In genomic region chr1:12184008-12184681, GRCh38 we compare ENCODE assay signal across 9 cellular contexts. TPM values are rescaled to one million over a fixed set of nuclear protein-coding genes. Genes with fewer than 3 reads are reported as not detected.
A peak's percentile ranks its signal among the peaks of the same experiment; 100 is the strongest.
DNase-seq lines count a peak whose midpoint lies in the region; ATAC-seq and TF ChIP-seq lines count a peak whose summit lies in the region.
"Had no signal": no experiment of that assay in that cellular context is flagged by ENCODE, and none has a peak within 500 bp of the region (broad histone marks: within the 10 kb centered on the region; RNA-seq: fewer than 3 reads in every experiment).

No MANE protein-coding gene starts in this region.

- peak in 1 of 2 experiments; percentile 10 for TF ChIP-seq CTCF in brain (conservative IDR thresholded peaks at IDR 0.05)

- ATAC-seq in activated naive CD4-positive, alpha-beta T cell treated with anti-CD3 and anti-CD28 coated beads, Interleukin-2, amount 50 U/mL, for 72 hours: no peak
- no peak for ATAC-seq in HG02840 (IDR thresholded peaks at IDR 0.05; ENCODE audit: low FRiP score, unreplicated experiment)

- H3K36me3 Mint-ChIP-seq in activated naive CD4-positive, alpha-beta T cell treated with anti-CD3 and anti-CD28 coated beads, Interleukin-2, amount 50 U/mL, for 72 hours: peaks cover 0 to 12% of the 10 kb centered on the region in 2 donors
- no peaks in the 10 kb centered on the region for H3K36me3 Mint-ChIP-seq in brain
- H3K36me3 Mint-ChIP-seq: activated naive CD8-positive, alpha-beta T cell had no signal

- peak overlapping the region; percentile 66 to 88 for H3K27ac Mint-ChIP-seq in activated naive CD4-positive, alpha-beta T cell treated with anti-CD3 and anti-CD28 coated beads, Interleukin-2, amount 50 U/mL, for 72 hours
- peak overlapping the region in 3 of 5 experiments; percentile 30 to 98 (median 44) for H3K27ac Mint-ChIP-seq in brain
- H3K27ac Mint-ChIP-seq: activated naive CD8-positive, alpha-beta T cell had no signal

- no peaks in the 10 kb centered on the region for H3K9me3 Mint-ChIP-seq in activated naive CD4-positive, alpha-beta T cell treated with anti-CD3 and anti-CD28 coated beads, Interleukin-2, amount 50 U/mL, for 72 hours
- H3K9me3 Mint-ChIP-seq in brain: peaks cover 0 to 8% (median 0%) of the 10 kb centered on the region in 5 experiments

- H3K27me3 Mint-ChIP-seq in brain: peaks cover 11% of the 10 kb centered on the region
- H3K27me3 Mint-ChIP-seq: activated naive CD8-positive, alpha-beta T cell had no signal

- peaks cover 35% of the 10 kb centered on the region for H3K4me1 Mint-ChIP-seq in brain

- peak overlapping the region in 2 of 5 experiments; percentile 15 to 45 for H3K4me3 Mint-ChIP-seq in brain
- H3K4me3 Mint-ChIP-seq: activated naive CD8-positive, alpha-beta T cell had no signal

- DNase-seq in activated naive CD4-positive, alpha-beta T cell treated with anti-CD3 and anti-CD28 coated beads, Interleukin-2, amount 50 U/mL, for 72 hours (ENCODE audit: low spot score in 2 of 2): no peak
- no peak for DNase-seq in activated naive CD4-positive, alpha-beta T cell treated with anti-CD3 and anti-CD28 coated beads, Interleukin-2, amount 50 U/mL, for 16 hours
- DNase-seq in kidney tubule cell (ENCODE audit: low spot score) (peak; percentile 63), smooth muscle cell of the brain vasculature (ENCODE audit: low read depth, low spot score) (peak; percentile 90), NCI-H524 treated with DMSO at 0.1 percent for 48 hours (lab: John Stamatoyannopoulos, UW) (no peak), NCI-H524 (lab: John Stamatoyannopoulos, UW) (no peak)

RNA-seq across cellular contexts. Expression of gene TNFRSF1B, which starts 17.4 kb away (rescaled TPM):
- 100 to 1,000 TPM in 1 of 2 donors, 10 to 100 TPM in 1; 98.1 to 143 TPM for total RNA-seq in activated naive CD4-positive, alpha-beta T cell treated with anti-CD3 and anti-CD28 coated beads, Interleukin-2, amount 50 U/mL, for 72 hours
- polyA plus RNA-seq in brain (ENCODE audit: insufficient read depth, low read depth, low replicate concordance): 8.3 TPM

RNA-seq across cellular contexts. Expression of gene VPS13D, which starts 45.7 kb away (rescaled TPM):
- total RNA-seq in activated naive CD4-positive, alpha-beta T cell treated with anti-CD3 and anti-CD28 coated beads, Interleukin-2, amount 50 U/mL, for 72 hours: 10 to 100 TPM; 31.2 to 40.7 TPM
- 16.7 TPM for polyA plus RNA-seq in brain (ENCODE audit: insufficient read depth, low read depth, low replicate concordance)

Comparison
In these comparisons a context has a peak if more than half of its experiments do, and no peak if none do; other contexts are left out.
1. DNase-seq: peak in kidney tubule cell (single experiment) and smooth muscle cell of the brain vasculature (single experiment); none in activated naive CD4-positive, alpha-beta T cell treated with anti-CD3 and anti-CD28 coated beads, Interleukin-2, amount 50 U/mL, for 72 hours (0 of 2), activated naive CD4-positive, alpha-beta T cell treated with anti-CD3 and anti-CD28 coated beads, Interleukin-2, amount 50 U/mL, for 16 hours (single experiment), NCI-H524 treated with DMSO at 0.1 percent for 48 hours (single experiment) and NCI-H524 (0 of 2).